In the genomic region with DNA sequence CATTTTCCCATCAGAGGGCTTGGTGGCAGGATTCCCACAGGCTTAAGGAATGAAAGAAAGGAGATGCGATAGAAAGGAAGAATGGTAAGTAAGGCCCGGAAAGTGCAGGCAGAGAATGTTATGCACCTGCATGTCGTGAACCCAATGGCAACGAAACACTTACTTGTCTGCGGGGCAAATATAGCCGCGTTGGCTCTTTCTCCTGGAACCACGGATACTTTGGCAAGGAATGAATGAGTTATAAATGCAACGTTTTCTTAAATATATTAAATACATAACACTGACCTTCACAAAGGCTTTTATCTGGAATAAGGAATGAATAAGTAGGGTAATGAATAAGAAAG, we compare ENCODE assay signal across 8 cellular contexts.
DNase-seq lines count a peak whose midpoint lies in the region; ATAC-seq and TF ChIP-seq lines count a peak whose summit lies in the region.

No MANE protein-coding gene starts in this region.

- H3K79me2 ChIP-seq in neural progenitor cell (ENCODE audit: low read depth), result no peaks in the 10 kb centered on the region

- H3K27ac ChIP-seq in C4-2B (peak overlapping the region; percentile 77; the same call in 1 of the 2 replicates), neural progenitor cell (no peak overlapping the region)

- DNase-seq in MG63, result no peak
- DNase-seq in effector memory CD8-positive, alpha-beta T cell, result no peak
- DNase-seq in neural progenitor cell (ENCODE audit: low spot score), result no peak
- no peak for DNase-seq in amniotic stem cell (lab: John Stamatoyannopoulos, UW)
- DNase-seq in LoVo (ENCODE audit: low spot score), result no peak

- H3F3A ChIP-seq in neural progenitor cell (ENCODE audit: low read depth), result peaks cover 19% of the 10 kb centered on the region

- H3K4me2 ChIP-seq in neural progenitor cell, result peak overlapping the region; percentile 74

- no peak; the same call in none of the 2 replicates for TF ChIP-seq CTCF in C4-2B (conservative IDR thresholded peaks at IDR 0.05)
- TF ChIP-seq CTCF in neural progenitor cell (IDR thresholded peaks at IDR 0.05), result no peak

- H3K4me3 ChIP-seq in MG63 (peak overlapping the region; percentile 38), neural progenitor cell (peak overlapping the region; percentile 62)

- H3K4me3 Mint-ChIP-seq in effector memory CD8-positive, alpha-beta T cell, result peak overlapping the region; percentile 64 to 84
- H3K4me3 Mint-ChIP-seq in neural progenitor cell, result peak overlapping the region; percentile 88

- no peaks in the 10 kb centered on the region for H4K20me1 ChIP-seq in neural progenitor cell (ENCODE audit: low read depth)

- peaks cover 24% of the 10 kb centered on the region for H3K4me1 ChIP-seq in neural progenitor cell

- no peak for ATAC-seq in effector memory CD8-positive, alpha-beta T cell (replicated peaks)
- ATAC-seq in GM21367 (IDR thresholded peaks at IDR 0.05; ENCODE audit: unreplicated experiment), result no peak
- no peak for ATAC-seq in HG02884 (IDR thresholded peaks at IDR 0.05; ENCODE audit: unreplicated experiment)

- no peaks in the 10 kb centered on the region for H3K36me3 ChIP-seq in MG63
- no peaks in the 10 kb centered on the region for H3K36me3 ChIP-seq in neural progenitor cell

- H3K9me3 ChIP-seq in MG63, result no peaks in the 10 kb centered on the region
- H3K9me3 ChIP-seq in neural progenitor cell (ENCODE audit: low read depth), result no peaks in the 10 kb centered on the region

- H3K4me1 Mint-ChIP-seq in effector memory CD8-positive, alpha-beta T cell (ENCODE audit: low read depth in 2 of 2), result peaks cover 19 to 30% of the 10 kb centered on the region in 2 donors
- peaks cover 71% of the 10 kb centered on the region for H3K4me1 Mint-ChIP-seq in neural progenitor cell

- H3K9me3 Mint-ChIP-seq in effector memory CD8-positive, alpha-beta T cell, result no peaks in the 10 kb centered on the region
- peaks cover 7% of the 10 kb centered on the region for H3K9me3 Mint-ChIP-seq in neural progenitor cell

- peak overlapping the region in 1 of 2 donors; percentile 82 for H3K27ac Mint-ChIP-seq in effector memory CD8-positive, alpha-beta T cell
- peak overlapping the region; percentile 77 for H3K27ac Mint-ChIP-seq in neural progenitor cell

- peaks cover 0 to 13% of the 10 kb centered on the region in 2 donors for H3K27me3 Mint-ChIP-seq in effector memory CD8-positive, alpha-beta T cell
- H3K27me3 Mint-ChIP-seq in neural progenitor cell (ENCODE audit: insufficient read depth, low read depth), result peaks cover 8% of the 10 kb centered on the region

- H3K9ac ChIP-seq in neural progenitor cell, result no peak overlapping the region

- no peaks in the 10 kb centered on the region for H3K36me3 Mint-ChIP-seq in effector memory CD8-positive, alpha-beta T cell (ENCODE audit: insufficient read depth)
- no peaks in the 10 kb centered on the region for H3K36me3 Mint-ChIP-seq in neural progenitor cell

- no peaks in the 10 kb centered on the region for H3K27me3 ChIP-seq in MG63
- no peaks in the 10 kb centered on the region for H3K27me3 ChIP-seq in neural progenitor cell

- peak overlapping the region; percentile 68 for H2AFZ ChIP-seq in neural progenitor cell (replicated peaks)
